In the genomic region with DNA sequence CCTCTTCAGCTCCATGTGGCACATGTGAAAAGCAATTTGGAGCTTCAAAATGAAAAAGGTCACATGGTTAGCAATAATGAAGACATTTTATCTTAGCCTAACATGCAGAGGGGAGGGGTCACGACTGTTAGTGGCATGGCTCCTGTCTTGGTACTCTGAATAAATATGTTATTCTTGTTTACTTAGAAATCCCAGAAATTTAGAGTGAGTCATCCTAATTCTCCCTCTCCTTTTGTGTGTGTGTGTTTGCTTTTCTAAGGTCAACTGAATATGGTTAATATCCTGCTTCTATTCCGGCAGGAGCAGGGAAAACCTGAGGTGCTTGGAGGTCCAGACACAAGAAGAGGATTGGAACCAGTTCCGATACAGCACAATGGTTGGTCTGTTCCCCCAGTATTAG, we compare ENCODE assay signal across 17 cellular contexts. TPM values are rescaled to one million over a fixed set of nuclear protein-coding genes. Genes with fewer than 3 reads are reported as not detected.
A peak's percentile ranks its signal among the peaks of the same experiment; 100 is the strongest.
DNase-seq lines count a peak whose midpoint lies in the region; ATAC-seq and TF ChIP-seq lines count a peak whose summit lies in the region.
"Had no signal": no experiment of that assay in that cellular context is flagged by ENCODE, and none has a peak within 500 bp of the region (broad histone marks: within the 10 kb centered on the region; RNA-seq: fewer than 3 reads in every experiment).

No MANE protein-coding gene starts in this region.

- peak; percentile 32 for DNase-seq in EL
- DNase-seq in PC-3: peak; percentile 73
- no peak for DNase-seq in dorsolateral prefrontal cortex
- peak; percentile 29 for DNase-seq in pulmonary artery endothelial cell (ENCODE audit: low read depth, low spot score)
- no peak for DNase-seq in NCI-H1092 treated with DMSO at 0.1 percent for 48 hours (lab: John Stamatoyannopoulos, UW)
- no peak for DNase-seq in NCI-H1436 (lab: John Stamatoyannopoulos, UW)
- DNase-seq in suprapubic skin (ENCODE audit: low spot score in 2 of 2): no peak
- DNase-seq: activated CD4-positive, alpha-beta T cell treated with anti-CD3 and anti-CD28 coated beads, Interleukin-2, amount 10 ng/mL, durations not matched to agents 7 days and 5 days; heart right ventricle; naive thymus-derived CD4-positive, alpha-beta T cell; NCI-H226; small intestine; stimulated activated CD4-positive, alpha-beta T cell treated with anti-CD3 and anti-CD28 coated beads, Interleukin-4, amount 100 ng/mL, for 1 hour had no signal

- peaks cover 17% of the 10 kb centered on the region for H3K4me1 ChIP-seq in PC-3 (ENCODE audit: insufficient read depth, low read length)
- no peaks in the 10 kb centered on the region for H3K4me1 ChIP-seq in suprapubic skin
- H3K4me1 ChIP-seq: ascending aorta, parathyroid adenoma, vagina had no signal

- H4K20me1 ChIP-seq in PC-3 (ENCODE audit: low read length): no peaks in the 10 kb centered on the region

- H3K9me3 ChIP-seq in PC-3 (ENCODE audit: low read length) (no peaks in the 10 kb centered on the region), suprapubic skin (no peaks in the 10 kb centered on the region)
- H3K9me3 ChIP-seq: ascending aorta, heart right ventricle, vagina had no signal

- intact Hi-C loops in PC-3 (cut with micrococcal nuclease): no loop called here
- intact Hi-C loops in dorsolateral prefrontal cortex (cut with DNase I): no loop called here

- H3K27ac ChIP-seq in PC-3 (ENCODE audit: low read length) (peak overlapping the region; percentile 50), dorsolateral prefrontal cortex (peak overlapping the region in 38 of 59 donors; percentile 2 to 63 (median 40)), suprapubic skin (no peak overlapping the region)
- H3K27ac ChIP-seq: ascending aorta, heart right ventricle, KMS-11, parathyroid adenoma, vagina had no signal

- peak; percentile 84 for ATAC-seq in PC-3
- ATAC-seq: heart right ventricle; naive thymus-derived CD4-positive, alpha-beta T cell had no signal

- H3K79me2 ChIP-seq in PC-3 (ENCODE audit: low read length): no peaks in the 10 kb centered on the region
- H3K79me2 ChIP-seq: parathyroid adenoma had no signal

- no TSS peak for BruUV-seq in PC-3 (replicated peaks; lab: Mats Ljungman, UMichigan)

- H2AFZ ChIP-seq in PC-3 (ENCODE audit: low read length): no peak overlapping the region
- H2AFZ ChIP-seq: parathyroid adenoma had no signal

- no peak for TF ChIP-seq CTCF in PC-3 (conservative IDR thresholded peaks at IDR 0.05; ENCODE audit: low read depth, low read length)
- TF ChIP-seq CTCF in dorsolateral prefrontal cortex (IDR thresholded peaks at IDR 0.05 in 54 of 56, conservative IDR thresholded peaks at IDR 0.05 in 2 of 56; ENCODE audit: low read depth in 1 of 56, partially characterized antibody in 56 of 56): no peak
- no peak for TF ChIP-seq CTCF in suprapubic skin (IDR thresholded peaks at IDR 0.05)

- POLR2A ChIA-PET in PC-3 (lab: Charles Lee; ENCODE audit: unreplicated experiment): no interaction called here

- CTCF ChIA-PET in PC-3 (lab: Charles Lee): no interaction called here

- TF ChIP-seq POLR2A in suprapubic skin (IDR thresholded peaks at IDR 0.05): no peak

- H3K4me3 ChIP-seq in PC-3 (ENCODE audit: low read length): no peak overlapping the region
- H3K4me3 ChIP-seq in dorsolateral prefrontal cortex: no peak overlapping the region
- H3K4me3 ChIP-seq in suprapubic skin: no peak overlapping the region
- H3K4me3 ChIP-seq: ascending aorta, heart right ventricle, vagina had no signal

- peaks cover 42% of the 10 kb centered on the region for H3K36me3 ChIP-seq in PC-3 (ENCODE audit: low read depth, low read length)
- peaks cover 72% of the 10 kb centered on the region for H3K36me3 ChIP-seq in suprapubic skin

- H3K9me2 ChIP-seq in PC-3 (replicated peaks; ENCODE audit: low read length): no peaks in the 10 kb centered on the region

- TF ChIP-seq EP300 in suprapubic skin (IDR thresholded peaks at IDR 0.05): no peak

- H3K27me3 ChIP-seq in PC-3 (ENCODE audit: low read length): no peaks in the 10 kb centered on the region
- H3K27me3 ChIP-seq in dorsolateral prefrontal cortex: no peaks in the 10 kb centered on the region
- no peaks in the 10 kb centered on the region for H3K27me3 ChIP-seq in suprapubic skin
- H3K27me3 ChIP-seq: ascending aorta, heart right ventricle, vagina had no signal

- peaks cover 7% of the 10 kb centered on the region for H3F3A ChIP-seq in PC-3 (ENCODE audit: low read length, unreplicated experiment)

- H3K9ac ChIP-seq in PC-3 (ENCODE audit: low read length): no peak overlapping the region
- H3K9ac ChIP-seq: KMS-11, parathyroid adenoma had no signal

- H3K4me2 ChIP-seq in PC-3 (ENCODE audit: low read length): peak overlapping the region; percentile 46
- H3K4me2 ChIP-seq: KMS-11 had no signal

- WGBS in suprapubic skin: 81% methylated on average over 3 of the region's 3 CpGs

RNA-seq across cellular contexts. Expression of a gene that starts 17.6 kb away (rescaled TPM):
- 64.8 and 81.5 TPM in 2 replicates for total RNA-seq in PC-3 (2014; rRNA removed)
- total RNA-seq in dorsolateral prefrontal cortex: 10 to 100 TPM; 23.8 to 46.6 (median 33.8) TPM
- total RNA-seq in pulmonary artery endothelial cell: 49.2 and 74.0 TPM in 2 replicates
- 10 to 100 TPM; 32.2 to 36.7 (median 33.5) TPM for total RNA-seq in suprapubic skin

RNA-seq across cellular contexts. Expression of a gene that starts 17.9 kb away (rescaled TPM):
- total RNA-seq in PC-3 (2014; rRNA removed): 45.6 and 50.6 TPM in 2 replicates
- total RNA-seq in dorsolateral prefrontal cortex: 100 to 1,000 TPM in 17 of 120 experiments, 10 to 100 TPM in 103; 47.8 to 122 (median 86.3) TPM
- total RNA-seq in pulmonary artery endothelial cell: 43.9 and 67.2 TPM in 2 replicates
- total RNA-seq in suprapubic skin: 10 to 100 TPM; 22.7 to 48.2 (median 27.3) TPM

RNA-seq across cellular contexts. Expression of a gene that starts 40.1 kb away (rescaled TPM):
- total RNA-seq in PC-3 (2014; rRNA removed) (31.0 and 38.7 TPM in 2 replicates), dorsolateral prefrontal cortex (10 to 100 TPM; 14.4 to 25.9 (median 20.1) TPM), pulmonary artery endothelial cell (33.5 and 37.4 TPM in 2 replicates), suprapubic skin (10 to 100 TPM; 40.0 to 53.2 (median 44.5) TPM)

RNA-seq across cellular contexts. Expression of a gene that starts 55.4 kb away (rescaled TPM):
- total RNA-seq in PC-3 (2014; rRNA removed): 0.95 and 2.4 TPM in 2 replicates
- total RNA-seq in dorsolateral prefrontal cortex: 1 to 10 TPM; 1.8 to 10.0 (median 5.4) TPM
- total RNA-seq in pulmonary artery endothelial cell: 0.95 and 1.4 TPM in 2 replicates
- 1 to 10 TPM; 3.7 to 8.2 (median 5.8) TPM for total RNA-seq in suprapubic skin
- total RNA-seq: ascending aorta had no signal

Comparison
In these comparisons a context has a peak if more than half of its experiments do, and no peak if none do; other contexts are left out.
1. DNase-seq: peak in EL (single experiment), PC-3 (single experiment) and pulmonary artery endothelial cell (single experiment); none in dorsolateral prefrontal cortex (0 of 10), NCI-H1092 treated with DMSO at 0.1 percent for 48 hours (single experiment), NCI-H1436 (single experiment) and suprapubic skin (0 of 2).